ENCODE assay signal across 1 cellular context in genomic region chr4:77996076-77996475, GRCh38.
TF ChIP-seq lines count a peak whose summit lies in the region.

No MANE protein-coding gene starts in this region.

TF ChIP-seq in HepG2, 621 proteins besides CTCF, POLR2A, EP300 and RAD21 (continued from another document):
- peak; percentile 69; the same call in 1 of the 2 replicates for TF ChIP-seq ZNF646 (CRISPR knock-in tag; IDR thresholded peaks at IDR 0.05)
- 0 out of 2 replicates have a peak, but pooled peaks have one; percentile 38 for TF ChIP-seq CREM (IDR thresholded peaks at IDR 0.05)
- no peak for TF ChIP-seq CREM (CRISPR knock-in tag; IDR thresholded peaks at IDR 0.05)
- peak; percentile 88 for TF ChIP-seq TCF7 (IDR thresholded peaks at IDR 0.05; ENCODE audit: low read depth)
- no peak for TF ChIP-seq ZNF761 (CRISPR knock-in tag; conservative IDR thresholded peaks at IDR 0.05)
- peak; percentile 50; the same call in 1 of the 2 replicates for TF ChIP-seq ZNF503 (CRISPR knock-in tag; IDR thresholded peaks at IDR 0.05)
- TF ChIP-seq HHEX (CRISPR knock-in tag; IDR thresholded peaks at IDR 0.05), result peak; percentile 35; the same call in 1 of the 2 replicates
- TF ChIP-seq RERE (CRISPR knock-in tag; IDR thresholded peaks at IDR 0.05; ENCODE audit: low read depth), result 0 out of 2 replicates have a peak, but pooled peaks have one; percentile 14
- peak; percentile 64; the same call in 1 of the 2 replicates for TF ChIP-seq HMG20A (CRISPR knock-in tag; IDR thresholded peaks at IDR 0.05; ENCODE audit: borderline replicate concordance)
- peak; percentile 98 for TF ChIP-seq SIX4 (CRISPR knock-in tag; IDR thresholded peaks at IDR 0.05)
- TF ChIP-seq PCBP1 (IDR thresholded peaks at IDR 0.05; ENCODE audit: borderline replicate concordance, low read depth, low read length), result no peak
- TF ChIP-seq FOXA3 (CRISPR knock-in tag; IDR thresholded peaks at IDR 0.05), result peak; percentile 66
- peak; percentile 86 for TF ChIP-seq ZBTB43 (CRISPR knock-in tag; conservative IDR thresholded peaks at IDR 0.05)
- peak; percentile 65 for TF ChIP-seq PAXIP1 (CRISPR knock-in tag; conservative IDR thresholded peaks at IDR 0.05)
- TF ChIP-seq SOX5 (CRISPR knock-in tag; IDR thresholded peaks at IDR 0.05; ENCODE audit: borderline replicate concordance), result peak; percentile 44; the same call in 1 of the 2 replicates
